ENCODE assay signal across 1 cellular context in genomic region chr15:48017747-48018146, GRCh38.
TF ChIP-seq lines count a peak whose summit lies in the region.

No MANE protein-coding gene starts in this region.

TF ChIP-seq in H1, 55 proteins besides CTCF, POLR2A, EP300 and RAD21:
- no peak for TF ChIP-seq RFX5 (IDR thresholded peaks at IDR 0.05; ENCODE audit: borderline replicate concordance, low read depth, low read length)
- no peak for TF ChIP-seq YY1 (IDR thresholded peaks at IDR 0.05; ENCODE audit: low read depth, low read length)
- TF ChIP-seq CHD2 (IDR thresholded peaks at IDR 0.05; ENCODE audit: low read length) = no peak
- no peak for TF ChIP-seq TAF1 (IDR thresholded peaks at IDR 0.05; ENCODE audit: low read depth, low read length)
- no peak for TF ChIP-seq CEBPB (IDR thresholded peaks at IDR 0.05; ENCODE audit: low read depth, low read length)
- no peak for TF ChIP-seq CHD1 (IDR thresholded peaks at IDR 0.05; ENCODE audit: low read depth, low read length)
- TF ChIP-seq RXRA (IDR thresholded peaks at IDR 0.05; ENCODE audit: insufficient read depth, low read depth, low read length) = no peak
- no peak for TF ChIP-seq E2F6 (IDR thresholded peaks at IDR 0.05)
- no peak for TF ChIP-seq JUND (IDR thresholded peaks at IDR 0.05; ENCODE audit: low read length)
- TF ChIP-seq FOSL1 (IDR thresholded peaks at IDR 0.05; ENCODE audit: insufficient read depth, low read depth, low read length) = no peak
- no peak for TF ChIP-seq KDM4A (IDR thresholded peaks at IDR 0.05; ENCODE audit: low read depth, low read length, severe bottlenecking)
